ENCODE assay signal across 21 cellular contexts in genomic region chr19:45391871-45392665, GRCh38. TPM values are rescaled to one million over a fixed set of nuclear protein-coding genes. Genes with fewer than 3 reads are reported as not detected.
"Had no signal": no experiment of that assay in that cellular context is flagged by ENCODE, and none has a peak within 500 bp of the region (broad histone marks: within the 10 kb centered on the region; RNA-seq: fewer than 3 reads in every experiment).

No MANE protein-coding gene starts in this region.

- H3K9me3 ChIP-seq: esophagus muscularis mucosa, lower lobe of right lung, prostate gland, right lobe of liver, transverse colon had no signal

- H3K4me1 Mint-ChIP-seq: immature natural killer cell had no signal

- FAIRE-seq: bronchial epithelial cell had no signal

- H3K27me3 ChIP-seq: right lobe of liver had no signal

- H3K27ac Mint-ChIP-seq: activated CD8-positive, alpha-beta T cell treated with anti-CD3 and anti-CD28 coated beads for 36 hours; activated naive CD8-positive, alpha-beta T cell treated with anti-CD3 and anti-CD28 coated beads, Interleukin-2, amount 10 ng/mL, durations not matched to agents 7 days and 5 days; immature natural killer cell; stimulated activated memory B cell treated with anti-CD40 and anti-IgM and Interleukin-4, amounts not matched to agents 10 μg/mL and 1 μg/mL and 100 μg/mL, for 72 hours had no signal

- H3K36me3 ChIP-seq: prostate gland, right lobe of liver, transverse colon had no signal

- H3K4me1 ChIP-seq: esophagus muscularis mucosa, lower lobe of right lung, prostate gland, right lobe of liver, transverse colon had no signal

- H3K4me3 Mint-ChIP-seq: activated CD8-positive, alpha-beta T cell treated with anti-CD3 and anti-CD28 coated beads for 36 hours; activated naive CD8-positive, alpha-beta T cell treated with anti-CD3 and anti-CD28 coated beads, Interleukin-2, amount 10 ng/mL, durations not matched to agents 7 days and 5 days; immature natural killer cell; stimulated activated memory B cell treated with anti-CD40 and anti-IgM and Interleukin-4, amounts not matched to agents 10 μg/mL and 1 μg/mL and 100 μg/mL, for 72 hours had no signal

- DNase-seq: activated CD4-positive, alpha-beta T cell treated with anti-CD3 and anti-CD28 coated beads for 4 hours; activated CD8-positive, alpha-beta memory T cell treated with anti-CD3 and anti-CD28 coated beads, Interleukin-2, amount 50 U/mL, for 48 hours; activated CD8-positive, alpha-beta T cell treated with anti-CD3 and anti-CD28 coated beads for 36 hours; activated naive CD8-positive, alpha-beta T cell treated with anti-CD3 and anti-CD28 coated beads, Interleukin-2, amount 10 ng/mL, durations not matched to agents 7 days and 5 days; anterior cingulate cortex; dorsolateral prefrontal cortex; glutamatergic neuron; immature natural killer cell; lower lobe of right lung; midbrain; occipital lobe; right lobe of liver; stimulated activated CD4-positive, alpha-beta T cell treated with anti-CD3 and anti-CD28 coated beads, Interleukin-1b, Interleukin-23, amount 100 ng/mL, for 48 hours; T-helper 9 cell; transverse colon had no signal

- H3K4me3 ChIP-seq: dorsolateral prefrontal cortex, esophagus muscularis mucosa, lower lobe of right lung, prostate gland, right lobe of liver, transverse colon had no signal

- H3K36me3 Mint-ChIP-seq: immature natural killer cell; stimulated activated memory B cell treated with anti-CD40 and anti-IgM and Interleukin-4, amounts not matched to agents 10 μg/mL and 1 μg/mL and 100 μg/mL, for 72 hours had no signal

- H3K9me3 Mint-ChIP-seq: activated CD8-positive, alpha-beta T cell treated with anti-CD3 and anti-CD28 coated beads for 36 hours; activated naive CD8-positive, alpha-beta T cell treated with anti-CD3 and anti-CD28 coated beads, Interleukin-2, amount 10 ng/mL, durations not matched to agents 7 days and 5 days; immature natural killer cell; stimulated activated memory B cell treated with anti-CD40 and anti-IgM and Interleukin-4, amounts not matched to agents 10 μg/mL and 1 μg/mL and 100 μg/mL, for 72 hours had no signal

- ATAC-seq: activated CD8-positive, alpha-beta T cell treated with anti-CD3 and anti-CD28 coated beads for 36 hours; lower lobe of right lung had no signal

- H3K27ac ChIP-seq: dorsolateral prefrontal cortex, esophagus muscularis mucosa, lower lobe of right lung, prostate gland, right lobe of liver, transverse colon had no signal

RNA-seq across cellular contexts. Expression of gene PPP1R13L, which starts 12.8 kb away (rescaled TPM):
- total RNA-seq: occipital lobe had no signal

RNA-seq across cellular contexts. Expression of gene KLC3, which starts 51.5 kb away (rescaled TPM):
- total RNA-seq: activated CD8-positive, alpha-beta T cell treated with anti-CD3 and anti-CD28 coated beads for 36 hours; activated naive CD8-positive, alpha-beta T cell treated with anti-CD3 and anti-CD28 coated beads, Interleukin-2, amount 10 ng/mL, durations not matched to agents 7 days and 5 days; esophagus muscularis mucosa; fibroblast of villous mesenchyme; subcutaneous adipose tissue; transverse colon had no signal
- polyA plus RNA-seq: immature natural killer cell had no signal
